ENCODE assay signal across 9 cellular contexts in genomic region chr20:49700411-49701185, GRCh38. TPM values are rescaled to one million over a fixed set of nuclear protein-coding genes. Genes with fewer than 3 reads are reported as not detected.
A peak's percentile ranks its signal among the peaks of the same experiment; 100 is the strongest.
DNase-seq lines count a peak whose midpoint lies in the region; ATAC-seq and TF ChIP-seq lines count a peak whose summit lies in the region.
"Had no signal": no experiment of that assay in that cellular context is flagged by ENCODE, and none has a peak within 500 bp of the region (broad histone marks: within the 10 kb centered on the region; RNA-seq: fewer than 3 reads in every experiment).

No MANE protein-coding gene starts in this region.

- H3K9me3 Mint-ChIP-seq in nephron progenitor cell = no peaks in the 10 kb centered on the region
- H3K9me3 Mint-ChIP-seq: memory B cell had no signal

- H3K9me3 ChIP-seq in OCI-LY3 (ENCODE audit: insufficient read depth, low read length) (no peaks in the 10 kb centered on the region), esophagus squamous epithelium (no peaks in the 10 kb centered on the region)

- H3K27me3 Mint-ChIP-seq in nephron progenitor cell (ENCODE audit: low read depth, poor library complexity) = no peaks in the 10 kb centered on the region
- H3K27me3 Mint-ChIP-seq: memory B cell had no signal

- peaks cover 35% of the 10 kb centered on the region for H4K20me1 ChIP-seq in OCI-LY3 (ENCODE audit: insufficient read depth, low read length)

- intact Hi-C loops in esophagus squamous epithelium (cut with DNase I) = no loop called here

- TF ChIP-seq POLR2A in esophagus squamous epithelium (IDR thresholded peaks at IDR 0.05) = no peak

- H3K4me3 ChIP-seq in OCI-LY3 (ENCODE audit: low read length) (peak overlapping the region; percentile 69), coronary artery (no peak overlapping the region), esophagus squamous epithelium (no peak overlapping the region)

- H3K4me2 ChIP-seq in OCI-LY3 (ENCODE audit: low read length) = peak overlapping the region; percentile 80

- peaks cover 97% of the 10 kb centered on the region for H3K79me2 ChIP-seq in OCI-LY3 (ENCODE audit: low read length)

- ATAC-seq in omental fat pad (ENCODE audit: low FRiP score) (peak; percentile 81), GM21529 (IDR thresholded peaks at IDR 0.05; ENCODE audit: unreplicated experiment) (no peak)

- no peak overlapping the region for H3K27ac Mint-ChIP-seq in nephron progenitor cell
- H3K27ac Mint-ChIP-seq: memory B cell had no signal

- H2AFZ ChIP-seq in OCI-LY3 (ENCODE audit: low read depth, low read length) = no peak overlapping the region

- no peaks in the 10 kb centered on the region for H3K27me3 ChIP-seq in OCI-LY3 (ENCODE audit: low read depth, low read length)
- H3K27me3 ChIP-seq in esophagus squamous epithelium = no peaks in the 10 kb centered on the region

- peaks cover 9% of the 10 kb centered on the region for H3K36me3 Mint-ChIP-seq in nephron progenitor cell (ENCODE audit: low read depth)
- H3K36me3 Mint-ChIP-seq: memory B cell had no signal

- WGBS in esophagus squamous epithelium, 2 donors = 45 to 54% methylated on average over 7 of the region's 7 CpGs

- no peak for TF ChIP-seq CTCF in OCI-LY3 (IDR thresholded peaks at IDR 0.05; ENCODE audit: low read depth, low read length)
- no peak for TF ChIP-seq CTCF in coronary artery (IDR thresholded peaks at IDR 0.05)
- TF ChIP-seq CTCF in omental fat pad (IDR thresholded peaks at IDR 0.05) = no peak
- no peak for TF ChIP-seq CTCF in nephron progenitor cell (IDR thresholded peaks at IDR 0.05)
- no peak for TF ChIP-seq CTCF in esophagus squamous epithelium (IDR thresholded peaks at IDR 0.05)

- H3K4me1 ChIP-seq in OCI-LY3 (ENCODE audit: low read length) (peaks cover 95% of the 10 kb centered on the region), esophagus squamous epithelium (peaks cover 19 to 87% (median 34%) of the 10 kb centered on the region in 3 donors)

- H3K36me3 ChIP-seq in OCI-LY3 (replicated peaks; ENCODE audit: low read depth, low read length) (peaks cover 19% of the 10 kb centered on the region), esophagus squamous epithelium (no peaks in the 10 kb centered on the region)

- H3K4me3 Mint-ChIP-seq in nephron progenitor cell = no peak overlapping the region

- peaks cover 47% of the 10 kb centered on the region for H3K4me1 Mint-ChIP-seq in nephron progenitor cell

- H3K9ac ChIP-seq in OCI-LY3 (ENCODE audit: low read length) = peak overlapping the region; percentile 67

- DNase-seq in GM04504 (ENCODE audit: low read depth) (peak; percentile 69), coronary artery (ENCODE audit: low spot score) (peak; percentile 33), omental fat pad (ENCODE audit: low spot score) (no peak), nephron progenitor cell (no peak), esophagus squamous epithelium (lab: John Stamatoyannopoulos, UW) (no peak)
- no peak for DNase-seq in stimulated activated CD4-positive, alpha-beta T cell treated with anti-CD3 and anti-CD28 coated beads, Interleukin-2, amount 100 ng/mL, for 24 hours

- H3K27ac ChIP-seq in OCI-LY3 (ENCODE audit: low read length) (peak overlapping the region; percentile 91), coronary artery (no peak overlapping the region), esophagus squamous epithelium (peak overlapping the region in 2 of 4 donors; percentile 26 to 31)

RNA-seq across cellular contexts. Expression of gene B4GALT5, which starts 13.1 kb away (rescaled TPM):
- total RNA-seq in omental fat pad = 10 to 100 TPM; 27.0 to 93.1 (median 31.3) TPM
- 10 to 100 TPM; 24.1 to 34.2 (median 25.7) TPM for total RNA-seq in esophagus squamous epithelium

Comparison
In these comparisons a context has a peak if more than half of its experiments do, and no peak if none do; other contexts are left out.
1. DNase-seq: peak in GM04504 (single experiment) and coronary artery (single experiment); none in omental fat pad (single experiment), nephron progenitor cell (single experiment), stimulated activated CD4-positive, alpha-beta T cell treated with anti-CD3 and anti-CD28 coated beads, Interleukin-2, amount 100 ng/mL, for 24 hours (0 of 2) and esophagus squamous epithelium (single experiment).